1 cellular context compared by ENCODE assay signal in genomic region chr4:57109530-57109846, GRCh38.
TF ChIP-seq lines count a peak whose summit lies in the region.

No MANE protein-coding gene starts in this region.

TF ChIP-seq in SK-N-SH treated with all-trans-retinoic acid at 6 μM for 48 hours, 23 proteins besides CTCF, POLR2A, EP300 and RAD21 (continued from another document):
- no peak for TF ChIP-seq OSR1 (CRISPR knock-in tag; IDR thresholded peaks at IDR 0.05)
